ENCODE assay signal across 13 cellular contexts in the genomic region with DNA sequence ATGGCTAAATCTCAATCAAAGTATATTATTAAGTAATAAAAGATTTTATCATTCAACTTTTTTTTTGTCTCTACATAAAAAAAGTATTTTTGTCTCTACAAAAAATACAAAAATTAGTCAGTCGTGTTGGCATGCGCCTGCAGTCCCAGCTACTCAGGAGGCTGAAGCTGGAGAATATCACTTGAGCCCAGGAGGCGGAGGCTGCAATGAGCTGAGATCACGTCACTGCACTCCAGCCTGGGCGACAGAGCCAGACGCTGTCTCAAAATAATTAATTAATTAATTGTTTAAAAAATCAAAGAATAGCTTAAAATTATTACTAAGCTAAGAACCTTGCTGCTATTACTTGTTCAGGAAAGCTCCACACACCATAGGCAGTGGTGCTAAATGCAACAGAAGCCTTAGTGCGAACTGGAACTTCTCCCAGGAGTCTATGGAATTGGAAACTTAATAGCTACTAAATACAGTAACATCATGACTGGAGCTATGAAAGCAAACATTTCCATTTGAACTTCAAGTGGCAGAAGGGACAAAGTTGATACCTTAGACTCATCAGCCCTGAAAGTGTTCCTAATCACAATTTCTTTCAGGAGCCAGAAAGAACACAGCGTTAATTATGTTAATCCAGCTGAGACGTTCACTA. TPM values are rescaled to one million over a fixed set of nuclear protein-coding genes. Genes with fewer than 3 reads are reported as not detected.
A peak's percentile ranks its signal among the peaks of the same experiment; 100 is the strongest.
DNase-seq lines count a peak whose midpoint lies in the region; ATAC-seq and TF ChIP-seq lines count a peak whose summit lies in the region.
"Had no signal": no experiment of that assay in that cellular context is flagged by ENCODE, and none has a peak within 500 bp of the region (broad histone marks: within the 10 kb centered on the region; RNA-seq: fewer than 3 reads in every experiment).

No MANE protein-coding gene starts in this region.

- peaks cover 63% of the 10 kb centered on the region for H3K79me2 ChIP-seq in GM23248 (ENCODE audit: insufficient read depth)
- peaks cover 52% of the 10 kb centered on the region for H3K79me2 ChIP-seq in hepatocyte

- no peak overlapping the region for H3K9ac ChIP-seq in GM23248
- H3K9ac ChIP-seq in skeletal muscle satellite cell (ENCODE audit: low read depth, low read length): no peak overlapping the region

- DNase-seq in GM23248 (peak; percentile 73), hepatocyte (ENCODE audit: low spot score) (no peak), Ammon's horn (ENCODE audit: low spot score) (no peak), HK-2 (ENCODE audit: unreplicated experiment) (no peak)
- no peak for DNase-seq in activated CD8-positive, alpha-beta memory T cell treated with anti-CD3 and anti-CD28 coated beads, Interleukin-2, amount 50 U/mL, for 4 hours
- DNase-seq: activated CD4-positive, alpha-beta T cell treated with anti-CD3 and anti-CD28 coated beads for 1 hour; activated T-cell treated with anti-CD3 and anti-CD28 coated beads, Interleukin-2, amount 50 U/mL, for 4 hours; CD4-positive, CD25-positive, alpha-beta regulatory T cell; immature natural killer cell had no signal

- peaks cover 8% of the 10 kb centered on the region; the same call in 1 of the 2 replicates for H3F3A ChIP-seq in GM23248 (ENCODE audit: insufficient read depth)

- H4K20me1 ChIP-seq in GM23248 (ENCODE audit: insufficient read depth): no peaks in the 10 kb centered on the region
- no peaks in the 10 kb centered on the region for H4K20me1 ChIP-seq in hepatocyte (ENCODE audit: insufficient read depth, poor library complexity, severe bottlenecking)

- H3K9me2 ChIP-seq in GM23248 (ENCODE audit: insufficient read depth): no peaks in the 10 kb centered on the region
- H3K9me2 ChIP-seq in hepatocyte (replicated peaks; ENCODE audit: insufficient read depth): no peaks in the 10 kb centered on the region

- H3K9me3 ChIP-seq in GM23248 (ENCODE audit: low read depth): no peaks in the 10 kb centered on the region
- no peaks in the 10 kb centered on the region for H3K9me3 ChIP-seq in hepatocyte (ENCODE audit: low read depth)
- no peaks in the 10 kb centered on the region for H3K9me3 ChIP-seq in skeletal muscle satellite cell (replicated peaks; ENCODE audit: low read length)

- H3K27me3 Mint-ChIP-seq in brain: no peaks in the 10 kb centered on the region
- H3K27me3 Mint-ChIP-seq: natural killer cell treated with Interleukin-12 subunit alpha and Interleukin-12 subunit beta and Interleukin-15 and Interleukin-18, amount 100 ng/mL, for 72 hours had no signal

- H2AFZ ChIP-seq in GM23248 (no peak overlapping the region), hepatocyte (no peak overlapping the region)

- in situ Hi-C loops in GM23248 (cut with MboI): no loop called here

- no peaks in the 10 kb centered on the region for H3K9me3 Mint-ChIP-seq in brain
- H3K9me3 Mint-ChIP-seq: activated T-cell treated with anti-CD3 and anti-CD28 coated beads, Interleukin-2, amount 50 U/mL, for 4 hours; CD4-positive, CD25-positive, alpha-beta regulatory T cell; immature natural killer cell; natural killer cell treated with Interleukin-12 subunit alpha and Interleukin-12 subunit beta and Interleukin-15 and Interleukin-18, amount 100 ng/mL, for 72 hours had no signal

- H3K36me3 ChIP-seq in GM23248 (ENCODE audit: low read depth) (no peaks in the 10 kb centered on the region), hepatocyte (replicated peaks; ENCODE audit: insufficient read depth, low read depth) (no peaks in the 10 kb centered on the region), skeletal muscle satellite cell (ENCODE audit: insufficient read depth, low read length) (no peaks in the 10 kb centered on the region)

- H3K27me3 ChIP-seq in GM23248 (replicated peaks; ENCODE audit: insufficient read depth): no peaks in the 10 kb centered on the region
- no peaks in the 10 kb centered on the region for H3K27me3 ChIP-seq in hepatocyte
- H3K27me3 ChIP-seq in skeletal muscle satellite cell (ENCODE audit: control insufficient read depth, insufficient read depth, low read length): no peaks in the 10 kb centered on the region

- peaks cover 87% of the 10 kb centered on the region for H3K4me1 Mint-ChIP-seq in brain

- no peak overlapping the region for H3K27ac ChIP-seq in GM23248
- peak overlapping the region; percentile 51 for H3K27ac ChIP-seq in hepatocyte

- ATAC-seq in GM19455 (IDR thresholded peaks at IDR 0.05; ENCODE audit: unreplicated experiment): no peak
- ATAC-seq: activated T-cell treated with anti-CD3 and anti-CD28 coated beads, Interleukin-2, amount 50 U/mL, for 4 hours; natural killer cell treated with Interleukin-12 subunit alpha and Interleukin-12 subunit beta and Interleukin-15 and Interleukin-18, amount 100 ng/mL, for 72 hours had no signal

- H3K4me1 ChIP-seq in GM23248 (ENCODE audit: insufficient read depth): peaks cover 32% of the 10 kb centered on the region
- H3K4me1 ChIP-seq in hepatocyte (ENCODE audit: insufficient read depth): peaks cover 21% of the 10 kb centered on the region
- peaks cover 26% of the 10 kb centered on the region for H3K4me1 ChIP-seq in skeletal muscle satellite cell (ENCODE audit: control insufficient read depth, insufficient read depth, low read length)

- 34 to 45% methylated on average over 9 of the region's 9 CpGs for WGBS in GM23248 (ENCODE audit: low coverage in 1 of 2, low lambda C conversion rate in 2 of 2, missing lambda C conversion rate in 2 of 2), 2 experiments
- WGBS in hepatocyte (ENCODE audit: low lambda C conversion rate, missing lambda C conversion rate): 75% methylated on average over 9 of the region's 9 CpGs

- H3K4me3 Mint-ChIP-seq in brain: peak overlapping the region in 3 of 5 experiments; percentile 15 to 49 (median 17)
- H3K4me3 Mint-ChIP-seq: activated T-cell treated with anti-CD3 and anti-CD28 coated beads, Interleukin-2, amount 50 U/mL, for 4 hours; CD4-positive, CD25-positive, alpha-beta regulatory T cell; immature natural killer cell; natural killer cell treated with Interleukin-12 subunit alpha and Interleukin-12 subunit beta and Interleukin-15 and Interleukin-18, amount 100 ng/mL, for 72 hours had no signal

- peak overlapping the region in 4 of 5 experiments; percentile 16 to 92 (median 42) for H3K27ac Mint-ChIP-seq in brain
- H3K27ac Mint-ChIP-seq: CD4-positive, CD25-positive, alpha-beta regulatory T cell had no signal

- H3K4me3 ChIP-seq in GM23248 (no peak overlapping the region), hepatocyte (no peak overlapping the region), skeletal muscle satellite cell (ENCODE audit: low read length) (no peak overlapping the region)

- TF ChIP-seq CTCF in brain (conservative IDR thresholded peaks at IDR 0.05) (no peak), hepatocyte (IDR thresholded peaks at IDR 0.05; ENCODE audit: poor library complexity) (no peak)

- peaks cover 6% of the 10 kb centered on the region for H3K36me3 Mint-ChIP-seq in brain
- H3K36me3 Mint-ChIP-seq: CD4-positive, CD25-positive, alpha-beta regulatory T cell; immature natural killer cell; natural killer cell treated with Interleukin-12 subunit alpha and Interleukin-12 subunit beta and Interleukin-15 and Interleukin-18, amount 100 ng/mL, for 72 hours had no signal

- H3K4me2 ChIP-seq in GM23248 (ENCODE audit: unreplicated experiment) (peak overlapping the region; percentile 7), hepatocyte (peak overlapping the region; percentile 57), skeletal muscle satellite cell (ENCODE audit: low read length) (peak overlapping the region; percentile 28)

RNA-seq across cellular contexts. Expression of gene ADCY9, which starts 22.6 kb away (rescaled TPM):
- 21.9 and 32.5 TPM in 2 replicates for total RNA-seq in GM23248 (2014; rRNA removed; shearing (Covaris generic))
- 1.9 and 2.1 TPM in 2 replicates for polyA plus RNA-seq in GM23248 (2016; fragmentation: Nextera tagmentation; extraction: Ambion mirVana)
- 11.1 TPM for polyA plus RNA-seq in brain (ENCODE audit: insufficient read depth, low read depth, low replicate concordance)
- total RNA-seq in hepatocyte: 12.4 and 15.9 TPM in 2 replicates
- 7.6 and 12.0 TPM in 2 replicates for polyA plus RNA-seq in hepatocyte
- 10.6 and 17.3 TPM in 2 replicates for total RNA-seq in skeletal muscle satellite cell (2012; rRNA removed)

Comparison
In these comparisons a context has a peak if more than half of its experiments do, and no peak if none do; other contexts are left out.
1. H3K4me2 ChIP-seq: peak in every context shown above with its lines; median percentile 57 in hepatocyte; 28 in skeletal muscle satellite cell; 7 in GM23248.